Comparison of ENCODE assay signal across 8 cellular contexts in the genomic region with DNA sequence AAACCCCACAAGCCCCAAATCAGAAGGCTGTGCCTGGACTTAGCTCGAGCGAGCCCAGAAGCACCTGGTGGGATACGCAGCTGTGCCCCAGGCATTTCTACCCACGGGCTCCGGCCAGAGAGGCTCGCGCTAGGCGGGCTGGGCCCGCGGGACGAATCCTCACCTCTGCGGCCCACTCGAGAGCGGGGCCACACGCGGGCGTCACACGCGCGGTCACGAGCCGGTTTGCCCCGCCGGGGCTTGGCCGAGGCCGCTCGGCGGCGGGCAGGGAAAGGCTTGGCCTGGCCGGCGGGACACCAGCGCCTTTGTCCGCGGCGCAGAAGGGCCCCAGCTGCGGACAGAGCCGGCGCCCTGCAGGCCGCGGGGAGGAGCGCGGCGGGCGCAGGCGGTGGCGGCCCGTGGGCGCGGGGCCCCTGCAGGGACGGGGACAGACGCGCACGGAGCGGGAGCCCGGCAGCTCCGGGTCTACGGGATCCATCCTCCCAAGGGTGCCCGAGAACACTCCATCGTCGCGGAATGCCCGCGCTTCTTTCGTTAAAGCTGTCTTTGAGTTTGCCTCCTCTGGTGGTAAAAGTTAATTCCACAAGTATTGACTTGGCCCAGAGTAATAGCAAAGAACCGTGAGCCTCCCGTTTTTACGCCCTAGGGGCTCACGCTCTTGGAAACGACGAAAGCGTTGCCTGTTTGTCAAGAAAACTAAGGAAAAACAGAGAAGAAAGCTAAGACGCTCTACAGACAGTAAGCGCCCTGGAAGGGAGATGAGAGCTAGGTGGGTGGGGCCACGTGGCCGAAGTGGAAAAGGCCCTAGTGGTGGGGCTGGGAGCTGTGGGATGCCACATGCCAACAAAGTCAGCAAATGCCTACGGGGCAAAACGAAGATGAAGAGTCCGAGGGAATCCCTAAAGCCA. TPM values are rescaled to one million over a fixed set of nuclear protein-coding genes. Genes with fewer than 3 reads are reported as not detected.
DNase-seq lines count a peak whose midpoint lies in the region; ATAC-seq and TF ChIP-seq lines count a peak whose summit lies in the region.

No MANE protein-coding gene starts in this region.

- H3K9me3 ChIP-seq in PC-3 (ENCODE audit: low read length): no peaks in the 10 kb centered on the region

- peak overlapping the region; percentile 73 for H3K27ac ChIP-seq in PC-3 (ENCODE audit: low read length)

- H3F3A ChIP-seq in PC-3 (ENCODE audit: low read length, unreplicated experiment): no peaks in the 10 kb centered on the region

- H3K79me2 ChIP-seq in PC-3 (ENCODE audit: low read length): no peaks in the 10 kb centered on the region

- no peaks in the 10 kb centered on the region for H4K20me1 ChIP-seq in PC-3 (ENCODE audit: low read length)

- intact Hi-C loops in Calu3 (cut with micrococcal nuclease; ENCODE audit: unreplicated experiment) (no loop called here), PC-3 (cut with micrococcal nuclease) (no loop called here), left ventricle myocardium superior (cut with micrococcal nuclease) (no loop called here)

- H3K27me3 ChIP-seq in PC-3 (ENCODE audit: low read length): no peaks in the 10 kb centered on the region

- H3K27ac Mint-ChIP-seq in Calu3 (ENCODE audit: unreplicated experiment) (no peak overlapping the region), progenitor cell of endocrine pancreas (peak overlapping the region; percentile 96)
- no peak overlapping the region for H3K27ac Mint-ChIP-seq in activated naive CD8-positive, alpha-beta T cell treated with anti-CD3 and anti-CD28 coated beads, Interleukin-2, amount 50 U/mL, for 24 hours

- H3K27me3 Mint-ChIP-seq in Calu3 (ENCODE audit: unreplicated experiment) (no peaks in the 10 kb centered on the region), progenitor cell of endocrine pancreas (no peaks in the 10 kb centered on the region)
- peaks cover 43% of the 10 kb centered on the region for H3K27me3 Mint-ChIP-seq in activated naive CD8-positive, alpha-beta T cell treated with anti-CD3 and anti-CD28 coated beads, Interleukin-2, amount 50 U/mL, for 24 hours

- CTCF ChIA-PET in Calu3 (lab: Charles Lee) (interaction anchor here (0.6 to 1.1 kb wide), 2 partner anchors 14 to 1551 kb away, joined by 3 read pairs; no protein-coding TSS in a partner anchor), PC-3 (lab: Charles Lee) (interaction anchor here (0.5 to 1.4 kb wide), 9 partner anchors 11 to 499 kb away, joined by 3 to 7 read pairs (median 4); a partner anchor contains a TSS)

- no peaks in the 10 kb centered on the region for H3K36me3 Mint-ChIP-seq in Calu3 (ENCODE audit: insufficient read depth, unreplicated experiment)
- no peaks in the 10 kb centered on the region for H3K36me3 Mint-ChIP-seq in activated naive CD8-positive, alpha-beta T cell treated with anti-CD3 and anti-CD28 coated beads, Interleukin-2, amount 50 U/mL, for 24 hours (ENCODE audit: low read depth)
- no peaks in the 10 kb centered on the region for H3K36me3 Mint-ChIP-seq in progenitor cell of endocrine pancreas (ENCODE audit: insufficient read depth)

- POLR2A ChIA-PET in PC-3 (lab: Charles Lee; ENCODE audit: unreplicated experiment): interaction anchor here (0.6 to 0.8 kb wide), 3 partner anchors 41 to 349 kb away, joined by 3 to 7 read pairs (median 4); a partner anchor contains a TSS

- peak; percentile 86 for ATAC-seq in PC-3
- peak; percentile 70 for ATAC-seq in activated naive CD8-positive, alpha-beta T cell treated with anti-CD3 and anti-CD28 coated beads, Interleukin-2, amount 50 U/mL, for 24 hours
- ATAC-seq in left ventricle myocardium superior: peak; percentile 92
- no peak for ATAC-seq in HG02678 (IDR thresholded peaks at IDR 0.05; ENCODE audit: unreplicated experiment)
- ATAC-seq in GM18858 (IDR thresholded peaks at IDR 0.05; ENCODE audit: unreplicated experiment): no peak

- peak; percentile 24 for DNase-seq in Calu3
- DNase-seq in PC-3: peak; percentile 83
- peak; percentile 50 for DNase-seq in activated naive CD8-positive, alpha-beta T cell treated with anti-CD3 and anti-CD28 coated beads, Interleukin-2, amount 50 U/mL, for 24 hours
- DNase-seq in left ventricle myocardium superior: peak; percentile 73
- peak; percentile 32 for DNase-seq in progenitor cell of endocrine pancreas (ENCODE audit: low spot score, unreplicated experiment)
- DNase-seq in NCI-H146 treated with DMSO at 0.1 percent for 48 hours (lab: John Stamatoyannopoulos, UW; ENCODE audit: unreplicated experiment): no peak

- H3K4me1 ChIP-seq in PC-3 (ENCODE audit: insufficient read depth, low read length): peaks cover 15% of the 10 kb centered on the region

- TF ChIP-seq CTCF in Calu3 (IDR thresholded peaks at IDR 0.05; ENCODE audit: unreplicated experiment): no peak
- peak; percentile 50 for TF ChIP-seq CTCF in PC-3 (conservative IDR thresholded peaks at IDR 0.05; ENCODE audit: low read depth, low read length)
- peak; percentile 29 for TF ChIP-seq CTCF in progenitor cell of endocrine pancreas (IDR thresholded peaks at IDR 0.05; ENCODE audit: unreplicated experiment)

- no peaks in the 10 kb centered on the region for H3K4me1 Mint-ChIP-seq in Calu3 (ENCODE audit: low read depth, unreplicated experiment)
- H3K4me1 Mint-ChIP-seq in activated naive CD8-positive, alpha-beta T cell treated with anti-CD3 and anti-CD28 coated beads, Interleukin-2, amount 50 U/mL, for 24 hours: peaks cover 6% of the 10 kb centered on the region
- peaks cover 17% of the 10 kb centered on the region for H3K4me1 Mint-ChIP-seq in progenitor cell of endocrine pancreas (ENCODE audit: low read depth)

- H2AFZ ChIP-seq in PC-3 (ENCODE audit: low read length): peak overlapping the region; percentile 98

- peak overlapping the region; percentile 68 for H3K4me3 ChIP-seq in PC-3 (ENCODE audit: low read length)

- H3K9me3 Mint-ChIP-seq in Calu3 (ENCODE audit: low read depth, unreplicated experiment): no peaks in the 10 kb centered on the region
- H3K9me3 Mint-ChIP-seq in activated naive CD8-positive, alpha-beta T cell treated with anti-CD3 and anti-CD28 coated beads, Interleukin-2, amount 50 U/mL, for 24 hours: no peaks in the 10 kb centered on the region
- H3K9me3 Mint-ChIP-seq in progenitor cell of endocrine pancreas (ENCODE audit: low read depth): no peaks in the 10 kb centered on the region

- no peaks in the 10 kb centered on the region for H3K9me2 ChIP-seq in PC-3 (replicated peaks; ENCODE audit: low read length)

- peak overlapping the region; percentile 65 for H3K4me3 Mint-ChIP-seq in Calu3 (ENCODE audit: low read depth, unreplicated experiment)
- H3K4me3 Mint-ChIP-seq in activated naive CD8-positive, alpha-beta T cell treated with anti-CD3 and anti-CD28 coated beads, Interleukin-2, amount 50 U/mL, for 24 hours: peak overlapping the region; percentile 59
- H3K4me3 Mint-ChIP-seq in progenitor cell of endocrine pancreas (ENCODE audit: low read depth): peak overlapping the region; percentile 64

- BruUV-seq in Calu3 (replicated peaks; lab: Mats Ljungman, UMichigan): no TSS peak
- BruUV-seq in PC-3 (replicated peaks; lab: Mats Ljungman, UMichigan): no TSS peak

- peak overlapping the region; percentile 74 for H3K9ac ChIP-seq in PC-3 (ENCODE audit: low read length)

- H3K36me3 ChIP-seq in PC-3 (ENCODE audit: low read depth, low read length): no peaks in the 10 kb centered on the region

- peak overlapping the region; percentile 95 for H3K4me2 ChIP-seq in PC-3 (ENCODE audit: low read length)

RNA-seq across cellular contexts. Expression of a gene that starts 26.4 kb away (rescaled TPM):
- 5.5 and 8.1 TPM in 2 replicates for total RNA-seq in Calu3 (2022)
- 20.0 and 23.5 TPM in 2 replicates for total RNA-seq in PC-3 (2014; rRNA removed)
- 5.0 TPM for total RNA-seq in left ventricle myocardium superior
- 86.7 and 106 TPM in 2 replicates for total RNA-seq in progenitor cell of endocrine pancreas

RNA-seq across cellular contexts. Expression of a gene that starts 41.3 kb away (rescaled TPM):
- total RNA-seq in Calu3 (2022) (33.3 and 35.4 TPM in 2 replicates), PC-3 (2014; rRNA removed) (28.4 and 51.1 TPM in 2 replicates), left ventricle myocardium superior (25.4 TPM), progenitor cell of endocrine pancreas (63.8 and 69.4 TPM in 2 replicates)

Comparison
In these comparisons a context has a peak if more than half of its experiments do, and no peak if none do; other contexts are left out.
1. ATAC-seq: peak in PC-3 (single experiment), activated naive CD8-positive, alpha-beta T cell treated with anti-CD3 and anti-CD28 coated beads, Interleukin-2, amount 50 U/mL, for 24 hours (single experiment) and left ventricle myocardium superior (single experiment); none in HG02678 (single experiment) and GM18858 (single experiment).
2. Peak in every context shown above with its lines, with median percentiles within 50 percentile points of each other: H3K4me3 Mint-ChIP-seq.